Comparison of ENCODE assay signal across 20 cellular contexts in genomic region chr10:132372516-132373095, GRCh38. TPM values are rescaled to one million over a fixed set of nuclear protein-coding genes. Genes with fewer than 3 reads are reported as not detected.
DNase-seq lines count a peak whose midpoint lies in the region; ATAC-seq and TF ChIP-seq lines count a peak whose summit lies in the region.
"Had no signal": no experiment of that assay in that cellular context is flagged by ENCODE, and none has a peak within 500 bp of the region (broad histone marks: within the 10 kb centered on the region; RNA-seq: fewer than 3 reads in every experiment).

No MANE protein-coding gene starts in this region.

- no peaks in the 10 kb centered on the region for H3K9me3 Mint-ChIP-seq in activated naive CD4-positive, alpha-beta T cell treated with anti-CD3 and anti-CD28 coated beads, Interleukin-2, amount 10 ng/mL, durations not matched to agents 7 days and 5 days
- no peaks in the 10 kb centered on the region for H3K9me3 Mint-ChIP-seq in CD4-positive, alpha-beta memory T cell
- H3K9me3 Mint-ChIP-seq: CD4-positive, alpha-beta T cell; IgD-negative memory B cell had no signal

- H3K4me1 ChIP-seq in Panc1 (ENCODE audit: control insufficient read depth, insufficient read depth, low read length) (peaks cover 5% of the 10 kb centered on the region), mucosa of descending colon (ENCODE audit: low read depth) (no peaks in the 10 kb centered on the region), upper lobe of right lung (no peaks in the 10 kb centered on the region)
- H3K4me1 ChIP-seq in CD4-positive, alpha-beta memory T cell (ENCODE audit: insufficient read depth, low read length): no peaks in the 10 kb centered on the region
- H3K4me1 ChIP-seq: HAP-1 had no signal

- in situ Hi-C loops in Panc1 (cut with HindIII; ENCODE audit: low pct_unique_long_range_greater_than_20kb, low sequenced_read_pairs): no loop called here

- H3K4me3 Mint-ChIP-seq in activated naive CD4-positive, alpha-beta T cell treated with anti-CD3 and anti-CD28 coated beads, Interleukin-2, amount 10 ng/mL, durations not matched to agents 7 days and 5 days: no peak overlapping the region
- no peak overlapping the region for H3K4me3 Mint-ChIP-seq in CD4-positive, alpha-beta memory T cell
- H3K4me3 Mint-ChIP-seq: B cell; CD4-positive, alpha-beta T cell had no signal

- DNase-seq in activated naive CD4-positive, alpha-beta T cell treated with anti-CD3 and anti-CD28 coated beads, Interleukin-2, amount 10 ng/mL, durations not matched to agents 7 days and 5 days: peak; percentile 19
- no peak for DNase-seq in activated naive CD4-positive, alpha-beta T cell (lab: John Stamatoyannopoulos, UW)
- DNase-seq in Panc1 (ENCODE audit: low read depth, low spot score) (no peak), mucosa of descending colon (peak in 2 of 3 donors; percentile 16 to 26), upper lobe of right lung (peak; percentile 56)
- no peak for DNase-seq in stimulated activated CD4-positive, alpha-beta T cell treated with anti-CD3 and anti-CD28 coated beads, Interleukin-1b, Interleukin-23, amount 100 ng/mL, for 48 hours
- DNase-seq in CD4-positive, alpha-beta memory T cell: no peak
- DNase-seq: CD4-positive, alpha-beta T cell; DMS153; GDM1; MG63; NCI-H1048; NCI-H1436; NCI-H1930; NCI-H345; NCI-H526; SHP77 treated with DMSO at 0.1 percent for 48 hours had no signal

- no peak overlapping the region for H3K27ac Mint-ChIP-seq in activated naive CD4-positive, alpha-beta T cell treated with anti-CD3 and anti-CD28 coated beads, Interleukin-2, amount 10 ng/mL, durations not matched to agents 7 days and 5 days
- no peak overlapping the region for H3K27ac Mint-ChIP-seq in CD4-positive, alpha-beta memory T cell
- H3K27ac Mint-ChIP-seq: B cell; CD4-positive, alpha-beta T cell had no signal

- H3K36me3 ChIP-seq in Panc1 (ENCODE audit: control insufficient read depth, insufficient read depth, low read length) (no peaks in the 10 kb centered on the region), mucosa of descending colon (ENCODE audit: low read depth) (no peaks in the 10 kb centered on the region), upper lobe of right lung (no peaks in the 10 kb centered on the region)
- H3K36me3 ChIP-seq in CD4-positive, alpha-beta memory T cell (ENCODE audit: insufficient read depth, low read length): no peaks in the 10 kb centered on the region
- H3K36me3 ChIP-seq: HAP-1, MG63 had no signal

- no TSS peak for BruUV-seq in Panc1 (replicated peaks; lab: Mats Ljungman, UMichigan)

- CTCF ChIA-PET in activated naive CD4-positive, alpha-beta T cell treated with anti-CD3 and anti-CD28 coated beads, Interleukin-2, amount 10 ng/mL, durations not matched to agents 7 days and 5 days (lab: Charles Lee): no interaction called here
- CTCF ChIA-PET in Panc1 (lab: Charles Lee): no interaction called here
- CTCF ChIA-PET in CD4-positive, alpha-beta memory T cell (lab: Charles Lee; ENCODE audit: partially characterized antibody): interaction anchor here (1.0 kb wide), 1 partner anchor 82 kb away, joined by 3 read pairs; no protein-coding TSS in a partner anchor

- H3K27ac ChIP-seq in Panc1 (ENCODE audit: low read length): no peak overlapping the region
- no peak overlapping the region for H3K27ac ChIP-seq in upper lobe of right lung
- no peak overlapping the region for H3K27ac ChIP-seq in CD4-positive, alpha-beta memory T cell (ENCODE audit: low read depth, low read length)

- H3K4me3 ChIP-seq in Panc1 (ENCODE audit: low read depth in 2 of 2, low read length in 2 of 2) (no peak overlapping the region), mucosa of descending colon (no peak overlapping the region), upper lobe of right lung (no peak overlapping the region)
- H3K4me3 ChIP-seq in CD4-positive, alpha-beta memory T cell (ENCODE audit: low read length in 2 of 2): no peak overlapping the region
- H3K4me3 ChIP-seq: HAP-1, MG63 had no signal

- no peaks in the 10 kb centered on the region for H3K9me3 ChIP-seq in Panc1 (ENCODE audit: control insufficient read depth, insufficient read depth, low read depth, low read length)
- no peaks in the 10 kb centered on the region for H3K9me3 ChIP-seq in mucosa of descending colon
- H3K9me3 ChIP-seq in upper lobe of right lung: no peaks in the 10 kb centered on the region
- H3K9me3 ChIP-seq in CD4-positive, alpha-beta memory T cell (ENCODE audit: control insufficient read depth in 1 of 2, low read length in 2 of 2): no peaks in the 10 kb centered on the region
- H3K9me3 ChIP-seq: HAP-1, MG63 had no signal

- intact Hi-C loops in Panc1 (cut with micrococcal nuclease; ENCODE audit: unreplicated experiment): no loop called here
- intact Hi-C loops in mucosa of descending colon (cut with DNase I, micrococcal nuclease): no loop called here
- intact Hi-C loops in upper lobe of right lung (cut with DNase I): no loop called here
- intact Hi-C loops in CD4-positive, alpha-beta memory T cell (cut with micrococcal nuclease): no loop called here

- ATAC-seq in Panc1: peak; percentile 36; the same call in 1 of the 2 replicates
- no peak for ATAC-seq in mucosa of descending colon
- ATAC-seq in upper lobe of right lung: no peak

- H3K27me3 ChIP-seq in Panc1 (ENCODE audit: control insufficient read depth, insufficient read depth, low read length) (no peaks in the 10 kb centered on the region), upper lobe of right lung (no peaks in the 10 kb centered on the region)
- H3K27me3 ChIP-seq in CD4-positive, alpha-beta memory T cell (ENCODE audit: insufficient read depth, low read length): no peaks in the 10 kb centered on the region
- H3K27me3 ChIP-seq: MG63 had no signal

- H3K27me3 Mint-ChIP-seq in activated naive CD4-positive, alpha-beta T cell treated with anti-CD3 and anti-CD28 coated beads, Interleukin-2, amount 10 ng/mL, durations not matched to agents 7 days and 5 days: peaks cover 17% of the 10 kb centered on the region
- no peaks in the 10 kb centered on the region for H3K27me3 Mint-ChIP-seq in CD4-positive, alpha-beta memory T cell
- H3K27me3 Mint-ChIP-seq: CD4-positive, alpha-beta T cell had no signal

- peaks cover 5% of the 10 kb centered on the region for H3K4me1 Mint-ChIP-seq in activated naive CD4-positive, alpha-beta T cell treated with anti-CD3 and anti-CD28 coated beads, Interleukin-2, amount 10 ng/mL, durations not matched to agents 7 days and 5 days
- peaks cover 2 to 5% (median 5%) of the 10 kb centered on the region in 4 donors for H3K4me1 Mint-ChIP-seq in CD4-positive, alpha-beta memory T cell
- H3K4me1 Mint-ChIP-seq: B cell had no signal

- no peak for TF ChIP-seq CTCF in Panc1 (IDR thresholded peaks at IDR 0.05)
- no peak for TF ChIP-seq CTCF in mucosa of descending colon (IDR thresholded peaks at IDR 0.05)
- TF ChIP-seq CTCF in upper lobe of right lung (IDR thresholded peaks at IDR 0.05): no peak

- H3K36me3 Mint-ChIP-seq in activated naive CD4-positive, alpha-beta T cell treated with anti-CD3 and anti-CD28 coated beads, Interleukin-2, amount 10 ng/mL, durations not matched to agents 7 days and 5 days: no peaks in the 10 kb centered on the region
- H3K36me3 Mint-ChIP-seq in CD4-positive, alpha-beta memory T cell: peaks cover 0 to 6% of the 10 kb centered on the region in 2 donors

- POLR2A ChIA-PET in Panc1 (lab: Charles Lee): no interaction called here
- POLR2A ChIA-PET in CD4-positive, alpha-beta memory T cell (lab: Charles Lee; ENCODE audit: partially characterized antibody): no interaction called here

RNA-seq across cellular contexts. Expression of gene PWWP2B, which starts 24.4 kb away (rescaled TPM):
- 51.6 TPM for total RNA-seq in Panc1 (2021; ENCODE audit: unreplicated experiment)
- polyA plus RNA-seq in Panc1 (2012; ENCODE audit: insufficient read length): 56.2 TPM
- 10 to 100 TPM; 37.7 to 55.6 (median 41.7) TPM for total RNA-seq in mucosa of descending colon
- 26.0 TPM for total RNA-seq in upper lobe of right lung
- total RNA-seq in CD4-positive, alpha-beta memory T cell: 1 to 10 TPM; 9.4 to 9.9 TPM
- polyA plus RNA-seq in CD4-positive, alpha-beta memory T cell: 1 to 10 TPM in 1 of 2 donors, under 1 TPM in 1; 0.92 to 3.2 TPM

RNA-seq across cellular contexts. Expression of gene LRRC27, which starts 40.6 kb away (rescaled TPM):
- 15.7 TPM for total RNA-seq in Panc1 (2021; ENCODE audit: unreplicated experiment)
- 15.9 TPM for polyA plus RNA-seq in Panc1 (2012; ENCODE audit: insufficient read length)
- total RNA-seq in mucosa of descending colon: 10 to 100 TPM in 2 of 3 donors, 1 to 10 TPM in 1; 6.9 to 12.2 (median 11.1) TPM
- total RNA-seq in upper lobe of right lung: 6.3 TPM
- total RNA-seq in CD4-positive, alpha-beta memory T cell: 1 to 10 TPM; 3.7 to 3.8 TPM
- polyA plus RNA-seq in CD4-positive, alpha-beta memory T cell: 1 to 10 TPM in 1 of 2 donors, under 1 TPM in 1; 0.90 to 2.3 TPM

Comparison
In these comparisons a context has a peak if more than half of its experiments do, and no peak if none do; other contexts are left out.
1. DNase-seq: peak in activated naive CD4-positive, alpha-beta T cell treated with anti-CD3 and anti-CD28 coated beads, Interleukin-2, amount 10 ng/mL, durations not matched to agents 7 days and 5 days (single experiment), mucosa of descending colon (2 of 3) and upper lobe of right lung (single experiment); none in activated naive CD4-positive, alpha-beta T cell (0 of 4), Panc1 (single experiment), stimulated activated CD4-positive, alpha-beta T cell treated with anti-CD3 and anti-CD28 coated beads, Interleukin-1b, Interleukin-23, amount 100 ng/mL, for 48 hours (single experiment) and CD4-positive, alpha-beta memory T cell (0 of 5).